In genomic region chr3:169146112-169146665, GRCh38 we compare ENCODE assay signal across 8 cellular contexts.
A peak's percentile ranks its signal among the peaks of the same experiment; 100 is the strongest.
DNase-seq lines count a peak whose midpoint lies in the region; ATAC-seq, FAIRE-seq and TF ChIP-seq lines count a peak whose summit lies in the region.

No MANE protein-coding gene starts in this region.

- FAIRE-seq in HepG2 (lab: Jason Lieb, UNC), result no peak
- FAIRE-seq in frontal cortex (lab: Jason Lieb, UNC), result no peak

- intact Hi-C loops in PC-3 (cut with micrococcal nuclease) (loop anchor here (2.0 to 5.0 kb wide), 9 partner anchors 104 to 596 kb away; no protein-coding TSS in a partner anchor), HepG2 (cut with micrococcal nuclease; ENCODE audit: unreplicated experiment) (loop anchor here (10.0 kb wide), 3 partner anchors 149 to 281 kb away; no protein-coding TSS in a partner anchor), testis (cut with DNase I; ENCODE audit: low total_unique reads) (no loop called here)

- no peaks in the 10 kb centered on the region for H3F3A ChIP-seq in PC-3 (ENCODE audit: low read length, unreplicated experiment)

- TF ChIP-seq POLR2A in HepG2 (IDR thresholded peaks at IDR 0.05; ENCODE audit: insufficient read depth in 1 of 2, low read depth in 2 of 2, low read length in 2 of 2), result no peak
- TF ChIP-seq POLR2A in testis (IDR thresholded peaks at IDR 0.05), result no peak

- H2AFZ ChIP-seq in PC-3 (ENCODE audit: low read length) (peak overlapping the region; percentile 81), HepG2 (ENCODE audit: low read length) (no peak overlapping the region)

- H3K4me2 ChIP-seq in PC-3 (ENCODE audit: low read length) (peak overlapping the region; percentile 84), HepG2 (ENCODE audit: low read depth, low read length) (peak overlapping the region; percentile 42)

- H3K36me3 ChIP-seq in PC-3 (ENCODE audit: low read depth, low read length), result no peaks in the 10 kb centered on the region
- no peaks in the 10 kb centered on the region for H3K36me3 ChIP-seq in HepG2 (replicated peaks in 1 of 2; ENCODE audit: control insufficient read depth in 1 of 2, insufficient read depth in 2 of 2, low read length in 2 of 2)
- H3K36me3 ChIP-seq in testis (ENCODE audit: low read depth, missing control alignments), result no peaks in the 10 kb centered on the region

- TF ChIP-seq RAD21 in HepG2 (CRISPR knock-in tag; IDR thresholded peaks at IDR 0.05), result no peak

- no peaks in the 10 kb centered on the region for H3K9me2 ChIP-seq in PC-3 (replicated peaks; ENCODE audit: low read length)

- DNase-seq in NCI-H524 (lab: John Stamatoyannopoulos, UW), result peak; percentile 46 to 51
- no peak for DNase-seq in NCI-H524 treated with DMSO at 0.1 percent for 48 hours (lab: John Stamatoyannopoulos, UW)
- peak; percentile 71 for DNase-seq in PC-3
- DNase-seq in choroid plexus epithelial cell (ENCODE audit: low read depth), result peak; percentile 57
- DNase-seq in HepG2 (ENCODE audit: low spot score), result no peak
- peak; percentile 48 for DNase-seq in testis
- DNase-seq in frontal cortex (ENCODE audit: low spot score in 2 of 2), result no peak

- in situ Hi-C loops in HepG2 (cut with HindIII; ENCODE audit: extremely low pct_ligation_motif_present, low pct_unique_long_range_greater_than_20kb), result loop anchor here (5.0 kb wide), 1 partner anchor 516 kb away; the partner anchor contains the start of gene MECOM

- no peaks in the 10 kb centered on the region for H4K20me1 ChIP-seq in PC-3 (ENCODE audit: low read length)
- no peaks in the 10 kb centered on the region for H4K20me1 ChIP-seq in HepG2 (ENCODE audit: insufficient read depth, low read length)

- BruUV-seq in PC-3 (replicated peaks; lab: Mats Ljungman, UMichigan), result TSS peak; percentile 34
- BruUV-seq in HepG2 (replicated peaks; lab: Mats Ljungman, UMichigan), result no TSS peak

- H3K4me1 ChIP-seq in PC-3 (ENCODE audit: insufficient read depth, low read length), result peaks cover 37% of the 10 kb centered on the region
- peaks cover 17% of the 10 kb centered on the region for H3K4me1 ChIP-seq in HepG2 (ENCODE audit: insufficient read depth, low read length)
- H3K4me1 ChIP-seq in testis, result peaks cover 7% of the 10 kb centered on the region

- peak; percentile 35 for ATAC-seq in PC-3
- no peak for ATAC-seq in HepG2
- ATAC-seq in HG03025 (IDR thresholded peaks at IDR 0.05; ENCODE audit: low FRiP score, unreplicated experiment), result no peak

- peaks cover 28% of the 10 kb centered on the region for H3K79me2 ChIP-seq in PC-3 (ENCODE audit: low read length)
- no peaks in the 10 kb centered on the region for H3K79me2 ChIP-seq in HepG2 (ENCODE audit: insufficient read depth, low read length)

- H3K9ac ChIP-seq in PC-3 (ENCODE audit: low read length), result peak overlapping the region; percentile 66
- no peak overlapping the region for H3K9ac ChIP-seq in HepG2 (ENCODE audit: insufficient read depth, low read depth, low read length)

- POLR2A ChIA-PET in PC-3 (lab: Charles Lee; ENCODE audit: unreplicated experiment) (interaction anchor here (0.6 to 0.7 kb wide), 4 partner anchors 34 to 1761 kb away, joined by 3 to 5 read pairs (median 4); no protein-coding TSS in a partner anchor), HepG2 (lab: Yijun Ruan, JAX) (no interaction called here)

- H3K9me3 ChIP-seq in PC-3 (ENCODE audit: low read length) (no peaks in the 10 kb centered on the region), HepG2 (ENCODE audit: low read length) (no peaks in the 10 kb centered on the region), testis (no peaks in the 10 kb centered on the region)

- WGBS in HepG2 (ENCODE audit: low lambda C conversion rate), result 4% methylated on average over 22 of the region's 40 CpGs
- 6 to 9% methylated on average over 40 of the region's 40 CpGs for WGBS in testis, 2 donors

- TF ChIP-seq CTCF in PC-3 (conservative IDR thresholded peaks at IDR 0.05; ENCODE audit: low read depth, low read length) (no peak), choroid plexus epithelial cell (conservative IDR thresholded peaks at IDR 0.05; ENCODE audit: low read depth, low read length) (no peak), HepG2 (CRISPR knock-in tag; IDR thresholded peaks at IDR 0.05) (no peak), testis (IDR thresholded peaks at IDR 0.05) (no peak)

- peak overlapping the region; percentile 36 for H3K27ac ChIP-seq in PC-3 (ENCODE audit: low read length)
- H3K27ac ChIP-seq in HepG2 (ENCODE audit: extremely low read length, insufficient read depth, low read length), result no peak overlapping the region
- H3K27ac ChIP-seq in testis, result peak overlapping the region in 1 of 2 donors; percentile 3

- CTCF ChIA-PET in PC-3 (lab: Charles Lee) (interaction anchor here (0.6 to 1.4 kb wide), 4 partner anchors 12 to 728 kb away, joined by 3 to 6 read pairs (median 4); no protein-coding TSS in a partner anchor), HepG2 (lab: Yijun Ruan, JAX; ENCODE audit: low intra/inter-chr PET ratio, low total read pairs) (no interaction called here)

- peak overlapping the region; percentile 73 for H3K4me3 ChIP-seq in PC-3 (ENCODE audit: low read length)
- H3K4me3 ChIP-seq in choroid plexus epithelial cell (ENCODE audit: low read depth, low read length), result peak overlapping the region; percentile 77
- peak overlapping the region in 2 of 3 experiments; percentile 1 to 45; a peak in 1 of 6 replicates for H3K4me3 ChIP-seq in HepG2 (replicated peaks in 1 of 3; ENCODE audit: insufficient read depth in 1 of 3, low read depth in 2 of 3, low read length in 3 of 3)
- H3K4me3 ChIP-seq in testis, result peak overlapping the region; percentile 37 to 54

- H3K27me3 ChIP-seq in PC-3 (ENCODE audit: low read length) (no peaks in the 10 kb centered on the region), HepG2 (ENCODE audit: control insufficient read depth in 1 of 2, insufficient read depth in 2 of 2, low read length in 2 of 2) (peaks cover 1 to 33% of the 10 kb centered on the region in 2 experiments; a peak in 4 of 5 replicates), testis (peaks cover 3% of the 10 kb centered on the region)

- TF ChIP-seq EP300 in HepG2 (IDR thresholded peaks at IDR 0.05; ENCODE audit: low read depth in 2 of 2, low read length in 2 of 2) (no peak), HepG2 (CRISPR knock-in tag; IDR thresholded peaks at IDR 0.05; ENCODE audit: borderline replicate concordance) (no peak)

TF ChIP-seq in HepG2, 621 proteins besides CTCF, POLR2A, EP300 and RAD21:
- TF ChIP-seq EZH2 (conservative IDR thresholded peaks at IDR 0.05; ENCODE audit: low read depth, low read length) (peak; percentile 68; the same call in 1 of the 2 replicates), ZNF569 (CRISPR knock-in tag; IDR thresholded peaks at IDR 0.05; ENCODE audit: borderline replicate concordance) (no peak), ZNF879 (CRISPR knock-in tag; IDR thresholded peaks at IDR 0.05) (no peak), CBX2 (IDR thresholded peaks at IDR 0.05; ENCODE audit: low read depth, low read length) (peak; percentile 82), CBX2 (CRISPR knock-in tag; IDR thresholded peaks at IDR 0.05; ENCODE audit: low read depth) (no peak)

Comparison
In these comparisons a context has a peak if more than half of its experiments do, and no peak if none do; other contexts are left out.
1. DNase-seq: peak in NCI-H524 (2 of 2), PC-3 (single experiment), choroid plexus epithelial cell (single experiment) and testis (single experiment); none in NCI-H524 treated with DMSO at 0.1 percent for 48 hours (single experiment), HepG2 (single experiment) and frontal cortex (0 of 2).
2. H3K4me3 ChIP-seq: peak in every context shown above with its lines; median percentile 77 in choroid plexus epithelial cell; 73 in PC-3; 46 in testis; 23 in HepG2.